8 cellular contexts compared by ENCODE assay signal in the genomic region with DNA sequence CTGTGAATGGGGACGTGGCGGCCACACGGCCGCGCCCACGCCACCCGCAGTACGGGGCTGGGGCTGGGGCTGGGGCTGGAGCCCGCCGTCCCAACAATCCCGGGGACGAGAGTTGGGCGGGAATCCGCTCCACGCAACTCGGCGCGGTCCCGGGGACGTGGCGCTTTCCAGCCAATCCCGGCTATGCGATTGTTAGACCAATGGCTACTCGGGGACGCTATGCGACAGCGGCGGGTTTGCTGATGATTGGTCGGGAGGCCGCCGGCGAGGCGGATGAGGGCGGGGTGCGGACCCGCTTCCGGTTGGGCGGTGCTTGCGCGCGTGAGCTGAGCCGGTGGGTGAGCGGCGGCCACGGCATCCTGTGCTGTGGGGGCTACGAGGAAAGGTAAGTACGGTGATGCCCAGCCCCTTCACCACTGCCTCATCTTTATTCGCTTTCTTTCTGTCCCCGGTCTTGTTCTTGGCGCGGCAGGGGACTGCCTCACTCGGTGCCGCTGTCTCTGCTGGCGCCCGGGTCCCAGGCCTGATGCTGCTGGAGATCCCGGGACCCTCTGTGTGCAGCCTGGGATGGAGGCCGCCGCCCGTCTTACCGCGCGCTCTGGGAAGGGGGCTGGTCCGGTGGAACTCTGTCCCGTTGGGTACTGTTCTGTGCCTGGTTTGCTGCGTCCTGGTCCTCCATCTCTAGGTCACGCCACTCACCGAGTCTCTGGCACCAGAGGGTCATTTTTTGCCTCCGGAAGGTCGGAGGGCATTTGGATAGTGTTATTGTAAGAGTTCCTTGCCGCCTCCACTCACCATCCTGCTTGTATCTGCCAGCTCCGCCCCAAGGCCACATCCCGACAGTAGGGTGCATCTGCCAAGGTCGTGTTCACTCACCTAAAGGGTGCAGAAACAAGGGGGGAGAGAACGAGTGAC. TPM values are rescaled to one million over a fixed set of nuclear protein-coding genes. Genes with fewer than 3 reads are reported as not detected.
DNase-seq lines count a peak whose midpoint lies in the region; ATAC-seq and TF ChIP-seq lines count a peak whose summit lies in the region.

A gene (plus strand): TSS at position 312 of the 915 bp plus-strand sequence. CDS start 9,225 bp downstream, outside the sequence.

- peaks cover 34% of the 10 kb centered on the region for H3K36me3 Mint-ChIP-seq in activated T-cell treated with anti-CD3 and anti-CD28 coated beads, Interleukin-2, amount 50 U/mL, for 24 hours (ENCODE audit: low read depth)

- peak within 1 kb of the TSS; percentile 98 for H3K4me3 Mint-ChIP-seq in activated T-cell treated with anti-CD3 and anti-CD28 coated beads, Interleukin-2, amount 50 U/mL, for 24 hours

- CTCF ChIA-PET in PC-9 (lab: Charles Lee) = interaction anchor here (1.0 to 1.4 kb wide), 3 partner anchors 14 to 263 kb away, joined by 4 to 11 read pairs (median 4); a partner anchor contains a TSS

- no peaks in the 10 kb centered on the region for H3K27me3 Mint-ChIP-seq in activated T-cell treated with anti-CD3 and anti-CD28 coated beads, Interleukin-2, amount 50 U/mL, for 24 hours

- H3K27ac ChIP-seq in PC-9 = peak within 1 kb of the TSS; percentile 81
- H3K27ac ChIP-seq in mucosa of rectum (ENCODE audit: low read depth in 2 of 2, low read length in 2 of 2) = peak within 1 kb of the TSS; percentile 88 to 91

- peaks cover 50% of the 10 kb centered on the region for H3K4me1 Mint-ChIP-seq in activated T-cell treated with anti-CD3 and anti-CD28 coated beads, Interleukin-2, amount 50 U/mL, for 24 hours (ENCODE audit: low read depth)

- H3K9me3 Mint-ChIP-seq in activated T-cell treated with anti-CD3 and anti-CD28 coated beads, Interleukin-2, amount 50 U/mL, for 24 hours = no peaks in the 10 kb centered on the region

- no peaks in the 10 kb centered on the region for H3K9me2 ChIP-seq in PC-9 (ENCODE audit: insufficient read depth)

- H3K36me3 ChIP-seq in PC-9 (ENCODE audit: low read depth) (peaks cover 16% of the 10 kb centered on the region; the same call in 1 of the 2 replicates), mucosa of rectum (ENCODE audit: control insufficient read depth in 2 of 2, insufficient read depth in 2 of 2, low read length in 2 of 2) (no peaks in the 10 kb centered on the region)

- TF ChIP-seq CTCF in PC-9 (conservative IDR thresholded peaks at IDR 0.05) = no peak

- peaks cover 41% of the 10 kb centered on the region for H4K20me1 ChIP-seq in PC-9 (ENCODE audit: insufficient read depth)

- H3K4me3 ChIP-seq in Jurkat, Clone E6-1 (ENCODE audit: low read length) = peak within 1 kb of the TSS; percentile 94
- peak within 1 kb of the TSS; percentile 83 for H3K4me3 ChIP-seq in PC-9
- peak within 1 kb of the TSS; percentile 98 to 99 for H3K4me3 ChIP-seq in mucosa of rectum (ENCODE audit: low read length in 2 of 2)

- intact Hi-C loops in PC-9 (cut with micrococcal nuclease; ENCODE audit: unreplicated experiment) = loop anchor here (1.0 kb wide), 1 partner anchor 88 kb away; no protein-coding TSS in a partner anchor

- no TSS peak for BruUV-seq in PC-9 (replicated peaks; lab: Mats Ljungman, UMichigan)

- TF ChIP-seq POLR2A in erythroblast (IDR thresholded peaks at IDR 0.05; ENCODE audit: low read length) = peak; percentile 86

- H3K79me2 ChIP-seq in PC-9 (ENCODE audit: low read depth) = peaks cover 51% of the 10 kb centered on the region

- peaks cover 16% of the 10 kb centered on the region for H3F3A ChIP-seq in PC-9 (ENCODE audit: insufficient read depth, low read depth)

- peak within 1 kb of the TSS; percentile 90 to 99 for H3K9ac ChIP-seq in mucosa of rectum (ENCODE audit: low read depth in 1 of 2, low read length in 2 of 2)

- ATAC-seq in GM21619 (IDR thresholded peaks at IDR 0.05; ENCODE audit: unreplicated experiment) = peak; percentile 98

- H3K27me3 ChIP-seq in PC-9 (ENCODE audit: insufficient read depth, low read depth) (no peaks in the 10 kb centered on the region), mucosa of rectum (ENCODE audit: control insufficient read depth in 2 of 2, insufficient read depth in 2 of 2, low read length in 2 of 2) (peaks cover 0 to 4% of the 10 kb centered on the region in 2 donors)

- DNase-seq in DMS153 (lab: John Stamatoyannopoulos, UW) (peak; percentile 94), PC-9 (peak; percentile 90 to 97), erythroblast (lab: John Stamatoyannopoulos, UW) (peak; percentile 95 to 96)
- DNase-seq in Jurkat, Clone E6-1 (ENCODE audit: low read depth, low spot score) = peak; percentile 93
- peak; percentile 94 for DNase-seq in activated T-cell treated with anti-CD3 and anti-CD28 coated beads, Interleukin-2, amount 50 U/mL, for 24 hours
- peak; percentile 96 for DNase-seq in stimulated activated CD8-positive, alpha-beta memory T cell treated with anti-CD3 and anti-CD28 coated beads, Interleukin-4, amount 100 ng/mL, for 48 hours

- H3K4me2 ChIP-seq in PC-9 = peak within 1 kb of the TSS; percentile 100

- POLR2A ChIA-PET in PC-9 (lab: Charles Lee; ENCODE audit: unreplicated experiment) = interaction anchor here (0.6 to 0.9 kb wide), 4 partner anchors 15 to 382 kb away, joined by 3 to 7 read pairs (median 6); a partner anchor contains a TSS

- H3K9me3 ChIP-seq in PC-9 (ENCODE audit: insufficient read depth, low read depth) = no peaks in the 10 kb centered on the region
- no peaks in the 10 kb centered on the region for H3K9me3 ChIP-seq in mucosa of rectum (ENCODE audit: control insufficient read depth in 2 of 2, low read length in 2 of 2)

- H3K27ac Mint-ChIP-seq in activated T-cell treated with anti-CD3 and anti-CD28 coated beads, Interleukin-2, amount 50 U/mL, for 24 hours = peak within 1 kb of the TSS; percentile 97

- peak within 1 kb of the TSS; percentile 86 for H2AFZ ChIP-seq in PC-9

- H3K4me1 ChIP-seq in PC-9 (replicated peaks; ENCODE audit: insufficient read depth) (peaks cover 41% of the 10 kb centered on the region), mucosa of rectum (ENCODE audit: control insufficient read depth in 2 of 2, insufficient read depth in 2 of 2, low read length in 2 of 2) (peaks cover 16 to 19% of the 10 kb centered on the region in 2 donors)

RNA-seq across cellular contexts. Expression of the gene that starts here (rescaled TPM):
- 67.1 TPM for polyA plus RNA-seq in Jurkat, Clone E6-1 (2012; ENCODE audit: insufficient read depth, insufficient read length)
- 109 and 152 TPM in 2 replicates for total RNA-seq in PC-9 (2021)

Comparison
In these comparisons a context has a peak if more than half of its experiments do, and no peak if none do; other contexts are left out.
1. Peak in every context shown above with its lines: DNase-seq, ATAC-seq, H3K4me3 ChIP-seq and H3K27ac ChIP-seq.